In genomic region chrX:48737940-48738339, GRCh38 we compare ENCODE assay signal across 10 cellular contexts. TPM values are rescaled to one million over a fixed set of nuclear protein-coding genes. Genes with fewer than 3 reads are reported as not detected.
A peak's percentile ranks its signal among the peaks of the same experiment; 100 is the strongest.
DNase-seq lines count a peak whose midpoint lies in the region; ATAC-seq lines count a peak whose summit lies in the region.
"Had no signal": no experiment of that assay in that cellular context is flagged by ENCODE, and none has a peak within 500 bp of the region (broad histone marks: within the 10 kb centered on the region; RNA-seq: fewer than 3 reads in every experiment).

No MANE protein-coding gene starts in this region.

- DNase-seq in T-helper 1 cell (no peak), inferior parietal cortex (ENCODE audit: extremely low spot score) (peak; percentile 2), superior temporal gyrus (ENCODE audit: extremely low spot score) (peak; percentile 14), D341Med (ENCODE audit: low spot score) (no peak), AG20443 (ENCODE audit: low spot score) (no peak), KG1 (lab: John Stamatoyannopoulos, UW) (no peak)
- no peak for DNase-seq in activated naive CD4-positive, alpha-beta T cell treated with anti-CD3 and anti-CD28 coated beads, Interleukin-2, amount 50 U/mL, for 72 hours (ENCODE audit: low spot score in 2 of 2)
- DNase-seq: NCI-H2107 had no signal

- no peak for ATAC-seq in activated naive CD4-positive, alpha-beta T cell treated with anti-CD3 and anti-CD28 coated beads, Interleukin-2, amount 50 U/mL, for 72 hours

- no peaks in the 10 kb centered on the region for H3K36me3 Mint-ChIP-seq in T-helper 1 cell treated with Interleukin-12 subunit alpha and Interleukin-12 subunit beta and Interleukin-4 antibody, amounts not matched to agents 30 μg/mL and 1 μg/mL, for 36 hours (ENCODE audit: low read depth)
- H3K36me3 Mint-ChIP-seq in activated naive CD4-positive, alpha-beta T cell treated with anti-CD3 and anti-CD28 coated beads, Interleukin-2, amount 50 U/mL, for 72 hours: peaks cover 0 to 7% of the 10 kb centered on the region in 2 donors

- H3K4me3 Mint-ChIP-seq in T-helper 1 cell treated with Interleukin-12 subunit alpha and Interleukin-12 subunit beta and Interleukin-4 antibody, amounts not matched to agents 30 μg/mL and 1 μg/mL, for 36 hours: peak overlapping the region; percentile 94

- no peaks in the 10 kb centered on the region for H3K27me3 Mint-ChIP-seq in T-helper 1 cell treated with Interleukin-12 subunit alpha and Interleukin-12 subunit beta and Interleukin-4 antibody, amounts not matched to agents 30 μg/mL and 1 μg/mL, for 36 hours (ENCODE audit: low read depth)

- H3K4me1 Mint-ChIP-seq in T-helper 1 cell treated with Interleukin-12 subunit alpha and Interleukin-12 subunit beta and Interleukin-4 antibody, amounts not matched to agents 30 μg/mL and 1 μg/mL, for 36 hours (ENCODE audit: low read depth): peaks cover 12% of the 10 kb centered on the region

- peak overlapping the region; percentile 95 for H3K27ac Mint-ChIP-seq in T-helper 1 cell treated with Interleukin-12 subunit alpha and Interleukin-12 subunit beta and Interleukin-4 antibody, amounts not matched to agents 30 μg/mL and 1 μg/mL, for 36 hours
- H3K27ac Mint-ChIP-seq in activated naive CD4-positive, alpha-beta T cell treated with anti-CD3 and anti-CD28 coated beads, Interleukin-2, amount 50 U/mL, for 72 hours: peak overlapping the region; percentile 94 to 95

- no peaks in the 10 kb centered on the region for H3K9me3 Mint-ChIP-seq in T-helper 1 cell treated with Interleukin-12 subunit alpha and Interleukin-12 subunit beta and Interleukin-4 antibody, amounts not matched to agents 30 μg/mL and 1 μg/mL, for 36 hours
- H3K9me3 Mint-ChIP-seq in activated naive CD4-positive, alpha-beta T cell treated with anti-CD3 and anti-CD28 coated beads, Interleukin-2, amount 50 U/mL, for 72 hours: no peaks in the 10 kb centered on the region

RNA-seq across cellular contexts. Expression of gene GLOD5, which starts 23.6 kb away (rescaled TPM):
- total RNA-seq in activated naive CD4-positive, alpha-beta T cell treated with anti-CD3 and anti-CD28 coated beads, Interleukin-2, amount 50 U/mL, for 72 hours: not detected
- total RNA-seq: Daoy had no signal

RNA-seq across cellular contexts. Expression of gene SUV39H1, which starts 41.4 kb away (rescaled TPM):
- total RNA-seq in activated naive CD4-positive, alpha-beta T cell treated with anti-CD3 and anti-CD28 coated beads, Interleukin-2, amount 50 U/mL, for 72 hours: 10 to 100 TPM; 31.5 to 36.4 TPM

RNA-seq across cellular contexts. Expression of gene GATA1, which starts 48.5 kb away (rescaled TPM):
- under 1 TPM in 1 of 2 donors, not detected in 1; 0.25 TPM for total RNA-seq in activated naive CD4-positive, alpha-beta T cell treated with anti-CD3 and anti-CD28 coated beads, Interleukin-2, amount 50 U/mL, for 72 hours
- total RNA-seq: Daoy had no signal

RNA-seq across cellular contexts. Expression of gene WAS, which starts 54.3 kb away (rescaled TPM):
- total RNA-seq in activated naive CD4-positive, alpha-beta T cell treated with anti-CD3 and anti-CD28 coated beads, Interleukin-2, amount 50 U/mL, for 72 hours: 10 to 100 TPM; 88.9 to 93.0 TPM

Comparison
In these comparisons a context has a peak if more than half of its experiments do, and no peak if none do; other contexts are left out.
1. DNase-seq: peak in inferior parietal cortex (single experiment) and superior temporal gyrus (single experiment); none in T-helper 1 cell (0 of 5), activated naive CD4-positive, alpha-beta T cell treated with anti-CD3 and anti-CD28 coated beads, Interleukin-2, amount 50 U/mL, for 72 hours (0 of 2), D341Med (single experiment), AG20443 (single experiment) and KG1 (single experiment).